Comparison of ENCODE assay signal across 1 cellular context in the genomic region with DNA sequence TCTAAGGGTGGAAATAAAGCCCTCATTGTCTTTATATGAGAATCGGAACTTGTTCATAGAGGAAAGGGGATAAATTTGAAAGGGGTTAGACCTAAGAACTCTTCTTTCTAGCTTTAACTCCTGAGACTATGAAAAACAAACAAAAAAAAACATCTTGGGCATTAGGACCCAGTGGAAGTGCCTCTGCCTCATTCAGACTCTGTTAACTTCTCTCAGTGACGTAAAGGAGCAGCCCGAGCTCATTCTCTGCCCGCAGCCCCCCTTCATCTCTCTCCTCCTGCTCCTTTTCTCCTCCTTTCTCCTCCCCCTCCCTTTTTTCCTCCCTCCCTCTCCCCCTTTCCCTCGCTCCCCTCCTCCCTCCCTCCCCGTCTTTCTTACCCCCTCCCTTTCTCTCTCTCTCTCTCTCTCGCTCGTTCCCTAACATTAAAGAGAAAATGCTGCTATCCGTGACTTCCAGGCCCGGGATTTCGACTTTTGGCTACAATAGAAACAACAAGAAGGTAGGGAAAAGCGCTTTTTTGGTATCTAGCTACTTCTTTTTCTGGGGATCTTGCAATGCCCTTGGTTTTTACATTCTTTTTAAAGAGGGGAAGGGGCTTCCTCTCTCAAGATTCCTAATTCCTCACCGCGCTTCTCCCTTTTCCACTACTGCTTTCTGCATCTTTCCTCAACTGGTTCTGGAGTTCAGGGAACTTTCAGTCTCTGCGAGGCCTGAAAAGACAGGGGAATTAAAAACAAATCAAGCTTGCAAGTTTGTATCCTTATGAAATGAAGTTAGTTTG.
TF ChIP-seq lines count a peak whose summit lies in the region.

A gene with protein sequence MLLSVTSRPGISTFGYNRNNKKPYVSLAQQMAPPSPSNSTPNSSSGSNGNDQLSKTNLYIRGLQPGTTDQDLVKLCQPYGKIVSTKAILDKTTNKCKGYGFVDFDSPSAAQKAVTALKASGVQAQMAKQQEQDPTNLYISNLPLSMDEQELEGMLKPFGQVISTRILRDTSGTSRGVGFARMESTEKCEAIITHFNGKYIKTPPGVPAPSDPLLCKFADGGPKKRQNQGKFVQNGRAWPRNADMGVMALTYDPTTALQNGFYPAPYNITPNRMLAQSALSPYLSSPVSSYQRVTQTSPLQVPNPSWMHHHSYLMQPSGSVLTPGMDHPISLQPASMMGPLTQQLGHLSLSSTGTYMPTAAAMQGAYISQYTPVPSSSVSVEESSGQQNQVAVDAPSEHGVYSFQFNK (plus strand): TSS at position 231 of the 782 bp plus-strand sequence. CDS start 204 bp downstream, at position 435.

TF ChIP-seq in SK-N-SH, 30 proteins besides CTCF, POLR2A, EP300 and RAD21 (continued from another document):
- TF ChIP-seq, protein P1, sequence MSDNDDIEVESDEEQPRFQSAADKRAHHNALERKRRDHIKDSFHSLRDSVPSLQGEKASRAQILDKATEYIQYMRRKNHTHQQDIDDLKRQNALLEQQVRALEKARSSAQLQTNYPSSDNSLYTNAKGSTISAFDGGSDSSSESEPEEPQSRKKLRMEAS (IDR thresholded peaks at IDR 0.05; ENCODE audit: low read depth) = 0 out of 2 replicates have a peak, but pooled peaks have one; percentile 27
- TF ChIP-seq SMC3 (IDR thresholded peaks at IDR 0.05; ENCODE audit: low read depth, low read length) (no peak), RXRA (IDR thresholded peaks at IDR 0.05; ENCODE audit: borderline replicate concordance, low read depth) (no peak), JUND (IDR thresholded peaks at IDR 0.05) (no peak), YY1 (IDR thresholded peaks at IDR 0.05; ENCODE audit: low read depth) (no peak), MXI1 (IDR thresholded peaks at IDR 0.05; ENCODE audit: low read depth, low read length) (peak; percentile 47; the same call in 1 of the 2 replicates), FOXJ3 (CRISPR knock-in tag; IDR thresholded peaks at IDR 0.05) (no peak), FOSL2 (IDR thresholded peaks at IDR 0.05; ENCODE audit: borderline replicate concordance, low read depth) (no peak), ELF1 (IDR thresholded peaks at IDR 0.05) (no peak), TEAD4 (IDR thresholded peaks at IDR 0.05; ENCODE audit: borderline replicate concordance, insufficient read depth) (no peak), RCOR1 (IDR thresholded peaks at IDR 0.05; ENCODE audit: low read length) (peak; percentile 57), GATA2 (CRISPR knock-in tag; IDR thresholded peaks at IDR 0.05) (no peak), FOXM1 (IDR thresholded peaks at IDR 0.05; ENCODE audit: low read depth) (no peak), CHD2 (IDR thresholded peaks at IDR 0.05; ENCODE audit: low read length, partially characterized antibody) (no peak), GABPA (IDR thresholded peaks at IDR 0.05; ENCODE audit: low read depth) (no peak)
- TF ChIP-seq, protein P2, sequence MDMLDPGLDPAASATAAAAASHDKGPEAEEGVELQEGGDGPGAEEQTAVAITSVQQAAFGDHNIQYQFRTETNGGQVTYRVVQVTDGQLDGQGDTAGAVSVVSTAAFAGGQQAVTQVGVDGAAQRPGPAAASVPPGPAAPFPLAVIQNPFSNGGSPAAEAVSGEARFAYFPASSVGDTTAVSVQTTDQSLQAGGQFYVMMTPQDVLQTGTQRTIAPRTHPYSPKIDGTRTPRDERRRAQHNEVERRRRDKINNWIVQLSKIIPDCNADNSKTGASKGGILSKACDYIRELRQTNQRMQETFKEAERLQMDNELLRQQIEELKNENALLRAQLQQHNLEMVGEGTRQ (IDR thresholded peaks at IDR 0.05; ENCODE audit: borderline replicate concordance, low read depth, low read length) = no peak
- TF ChIP-seq, protein P3, sequence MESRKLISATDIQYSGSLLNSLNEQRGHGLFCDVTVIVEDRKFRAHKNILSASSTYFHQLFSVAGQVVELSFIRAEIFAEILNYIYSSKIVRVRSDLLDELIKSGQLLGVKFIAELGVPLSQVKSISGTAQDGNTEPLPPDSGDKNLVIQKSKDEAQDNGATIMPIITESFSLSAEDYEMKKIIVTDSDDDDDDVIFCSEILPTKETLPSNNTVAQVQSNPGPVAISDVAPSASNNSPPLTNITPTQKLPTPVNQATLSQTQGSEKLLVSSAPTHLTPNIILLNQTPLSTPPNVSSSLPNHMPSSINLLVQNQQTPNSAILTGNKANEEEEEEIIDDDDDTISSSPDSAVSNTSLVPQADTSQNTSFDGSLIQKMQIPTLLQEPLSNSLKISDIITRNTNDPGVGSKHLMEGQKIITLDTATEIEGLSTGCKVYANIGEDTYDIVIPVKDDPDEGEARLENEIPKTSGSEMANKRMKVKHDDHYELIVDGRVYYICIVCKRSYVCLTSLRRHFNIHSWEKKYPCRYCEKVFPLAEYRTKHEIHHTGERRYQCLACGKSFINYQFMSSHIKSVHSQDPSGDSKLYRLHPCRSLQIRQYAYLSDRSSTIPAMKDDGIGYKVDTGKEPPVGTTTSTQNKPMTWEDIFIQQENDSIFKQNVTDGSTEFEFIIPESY (IDR thresholded peaks at IDR 0.05; ENCODE audit: borderline replicate concordance, low read depth) = 0 out of 2 replicates have a peak, but pooled peaks have one; percentile 47
- TF ChIP-seq, protein P4, sequence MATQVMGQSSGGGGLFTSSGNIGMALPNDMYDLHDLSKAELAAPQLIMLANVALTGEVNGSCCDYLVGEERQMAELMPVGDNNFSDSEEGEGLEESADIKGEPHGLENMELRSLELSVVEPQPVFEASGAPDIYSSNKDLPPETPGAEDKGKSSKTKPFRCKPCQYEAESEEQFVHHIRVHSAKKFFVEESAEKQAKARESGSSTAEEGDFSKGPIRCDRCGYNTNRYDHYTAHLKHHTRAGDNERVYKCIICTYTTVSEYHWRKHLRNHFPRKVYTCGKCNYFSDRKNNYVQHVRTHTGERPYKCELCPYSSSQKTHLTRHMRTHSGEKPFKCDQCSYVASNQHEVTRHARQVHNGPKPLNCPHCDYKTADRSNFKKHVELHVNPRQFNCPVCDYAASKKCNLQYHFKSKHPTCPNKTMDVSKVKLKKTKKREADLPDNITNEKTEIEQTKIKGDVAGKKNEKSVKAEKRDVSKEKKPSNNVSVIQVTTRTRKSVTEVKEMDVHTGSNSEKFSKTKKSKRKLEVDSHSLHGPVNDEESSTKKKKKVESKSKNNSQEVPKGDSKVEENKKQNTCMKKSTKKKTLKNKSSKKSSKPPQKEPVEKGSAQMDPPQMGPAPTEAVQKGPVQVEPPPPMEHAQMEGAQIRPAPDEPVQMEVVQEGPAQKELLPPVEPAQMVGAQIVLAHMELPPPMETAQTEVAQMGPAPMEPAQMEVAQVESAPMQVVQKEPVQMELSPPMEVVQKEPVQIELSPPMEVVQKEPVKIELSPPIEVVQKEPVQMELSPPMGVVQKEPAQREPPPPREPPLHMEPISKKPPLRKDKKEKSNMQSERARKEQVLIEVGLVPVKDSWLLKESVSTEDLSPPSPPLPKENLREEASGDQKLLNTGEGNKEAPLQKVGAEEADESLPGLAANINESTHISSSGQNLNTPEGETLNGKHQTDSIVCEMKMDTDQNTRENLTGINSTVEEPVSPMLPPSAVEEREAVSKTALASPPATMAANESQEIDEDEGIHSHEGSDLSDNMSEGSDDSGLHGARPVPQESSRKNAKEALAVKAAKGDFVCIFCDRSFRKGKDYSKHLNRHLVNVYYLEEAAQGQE (IDR thresholded peaks at IDR 0.05; ENCODE audit: low read depth, low read length) = no peak
TF ChIP-seq in SK-N-SH: peak in this region for 7.
